In the genomic region with DNA sequence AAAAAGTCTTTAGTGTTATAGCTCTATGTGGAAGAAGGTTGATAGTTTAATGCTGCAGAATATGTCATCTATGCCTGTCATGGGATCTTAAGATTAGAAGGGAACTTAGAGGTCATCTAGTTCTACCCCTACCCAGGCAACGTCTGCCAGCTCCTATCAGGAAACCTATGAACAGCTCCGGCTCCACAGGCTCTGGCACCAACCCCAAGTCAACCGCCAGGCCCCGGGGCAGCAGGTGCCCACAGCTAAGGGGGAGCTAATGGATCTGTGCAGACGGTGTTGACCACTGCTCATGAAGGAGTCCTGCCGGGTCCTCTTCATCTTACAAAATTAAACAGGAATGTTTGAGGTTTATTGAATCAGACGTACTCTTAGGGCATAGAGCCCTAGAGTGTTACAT, we compare ENCODE assay signal across 27 cellular contexts.
"Had no signal": no experiment of that assay in that cellular context is flagged by ENCODE, and none has a peak within 500 bp of the region (broad histone marks: within the 10 kb centered on the region; RNA-seq: fewer than 3 reads in every experiment).

No MANE protein-coding gene starts in this region.

- H3K9me3 ChIP-seq: lower lobe of right lung, neutrophil, psoas muscle, suprapubic skin, thoracic aorta, tibial nerve, uterus had no signal

- H3K27me3 Mint-ChIP-seq: stimulated activated naive CD8-positive, alpha-beta T cell treated with anti-CD3 and anti-CD28 coated beads, Interleukin-15, Interleukin-2, amounts not matched to agents 100 ng/mL and 50 ng/mL, for 24 hours; type B pancreatic cell had no signal

- H3K27me3 ChIP-seq: neural progenitor cell, neutrophil, suprapubic skin, tibial nerve, uterus had no signal

- H3K27ac Mint-ChIP-seq: immature natural killer cell; natural killer cell; nephron progenitor cell; neural progenitor cell; stimulated activated effector memory CD8-positive, alpha-beta T cell treated with anti-CD3 and anti-CD28 coated beads, Interleukin-12 subunit alpha, Interleukin-12 subunit beta, amount 100 ng/mL, for 72 hours; stimulated activated naive CD8-positive, alpha-beta T cell treated with anti-CD3 and anti-CD28 coated beads, Interleukin-15, Interleukin-2, amounts not matched to agents 100 ng/mL and 50 ng/mL, for 24 hours; type B pancreatic cell had no signal

- H3K36me3 ChIP-seq: lower lobe of right lung, neural progenitor cell, neutrophil, suprapubic skin, thoracic aorta, tibial nerve, uterus had no signal

- H3K4me1 Mint-ChIP-seq: immature natural killer cell; natural killer cell; nephron progenitor cell; stimulated activated effector memory CD8-positive, alpha-beta T cell treated with anti-CD3 and anti-CD28 coated beads, Interleukin-12 subunit alpha, Interleukin-12 subunit beta, amount 100 ng/mL, for 72 hours had no signal

- H3K4me3 ChIP-seq: lower lobe of right lung, neural progenitor cell, psoas muscle, skin epidermis, suprapubic skin, thoracic aorta, tibial nerve, uterus had no signal

- H3K9me3 Mint-ChIP-seq: nephron progenitor cell; neural progenitor cell; stimulated activated effector memory CD8-positive, alpha-beta T cell treated with anti-CD3 and anti-CD28 coated beads, Interleukin-12 subunit alpha, Interleukin-12 subunit beta, amount 100 ng/mL, for 72 hours; stimulated activated naive CD8-positive, alpha-beta T cell treated with anti-CD3 and anti-CD28 coated beads, Interleukin-15, Interleukin-2, amounts not matched to agents 100 ng/mL and 50 ng/mL, for 24 hours; type B pancreatic cell had no signal

- ATAC-seq: lower lobe of right lung; natural killer cell; psoas muscle; sciatic nerve; stimulated activated effector memory CD8-positive, alpha-beta T cell treated with anti-CD3 and anti-CD28 coated beads, Interleukin-12 subunit alpha, Interleukin-12 subunit beta, amount 100 ng/mL, for 72 hours had no signal

- H3K27ac ChIP-seq: lower lobe of right lung, neural progenitor cell, neutrophil, parathyroid adenoma, psoas muscle, skin epidermis, suprapubic skin, thoracic aorta, tibial nerve, uterus had no signal

- H3K36me3 Mint-ChIP-seq: immature natural killer cell; natural killer cell; neural progenitor cell; stimulated activated effector memory CD8-positive, alpha-beta T cell treated with anti-CD3 and anti-CD28 coated beads, Interleukin-12 subunit alpha, Interleukin-12 subunit beta, amount 100 ng/mL, for 72 hours; type B pancreatic cell had no signal

- DNase-seq: hypothalamus; immature natural killer cell; kidney; lower lobe of right lung; mammary epithelial cell; mesenchymal stem cell; natural killer cell; nephron progenitor cell; occipital lobe; psoas muscle; stimulated activated CD4-positive, alpha-beta T cell treated with anti-CD3 and anti-CD28 coated beads, Interleukin-12 subunit alpha, Interleukin-12 subunit beta, amount 100 ng/mL, for 4 hours; stimulated activated CD4-positive, alpha-beta T cell treated with anti-CD3 and anti-CD28 coated beads, Interleukin-15, amount 100 ng/mL, for 24 hours; stimulated activated CD4-positive, alpha-beta T cell treated with anti-CD3 and anti-CD28 coated beads, Interleukin-2, amount 100 ng/mL, for 24 hours; stimulated activated CD4-positive, alpha-beta T cell treated with anti-CD3 and anti-CD28 coated beads, Interleukin-4, amount 100 ng/mL, for 1 hour; stimulated activated naive CD4-positive, alpha-beta T cell; uterus had no signal

- H3K4me1 ChIP-seq: lower lobe of right lung, neural progenitor cell, parathyroid adenoma, psoas muscle, suprapubic skin, tibial nerve, uterus had no signal

- H3K4me3 Mint-ChIP-seq: immature natural killer cell; natural killer cell; nephron progenitor cell; neural progenitor cell; stimulated activated effector memory CD8-positive, alpha-beta T cell treated with anti-CD3 and anti-CD28 coated beads, Interleukin-12 subunit alpha, Interleukin-12 subunit beta, amount 100 ng/mL, for 72 hours; stimulated activated naive CD8-positive, alpha-beta T cell treated with anti-CD3 and anti-CD28 coated beads, Interleukin-15, Interleukin-2, amounts not matched to agents 100 ng/mL and 50 ng/mL, for 24 hours; type B pancreatic cell had no signal
